ENCODE assay signal across 1 cellular context in the genomic region with DNA sequence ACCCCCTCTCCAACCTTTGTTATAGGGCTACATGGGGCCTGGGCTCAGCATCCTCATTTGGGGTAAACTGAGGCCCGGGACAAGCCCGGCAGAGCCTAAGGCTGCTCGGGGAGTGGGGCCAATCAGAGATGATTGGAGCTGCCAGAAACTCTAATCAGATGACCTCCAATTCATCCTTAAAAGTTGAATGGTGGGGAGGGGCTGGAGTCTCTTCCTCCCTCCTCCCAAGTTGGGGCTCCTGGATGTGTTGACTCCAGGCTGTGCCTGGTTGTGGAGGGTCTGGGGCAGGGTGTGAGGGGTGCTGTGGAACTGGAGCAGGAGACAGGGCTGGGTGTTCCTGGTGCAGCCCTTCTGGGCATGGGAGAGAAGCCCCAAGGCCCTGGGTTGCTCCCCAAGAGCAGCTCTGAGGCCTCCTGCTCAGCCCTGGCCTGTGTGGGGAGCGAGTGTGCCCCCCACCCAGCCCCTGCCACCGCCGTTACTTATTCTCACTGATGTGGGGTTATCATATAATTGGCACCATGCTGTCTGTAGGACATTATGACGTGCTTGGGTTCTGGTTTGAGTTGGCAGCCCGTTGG.
TF ChIP-seq lines count a peak whose summit lies in the region.

No MANE protein-coding gene starts in this region.

TF ChIP-seq in GM12878, 131 proteins besides CTCF, POLR2A, EP300 and RAD21:
- TF ChIP-seq, protein P1, sequence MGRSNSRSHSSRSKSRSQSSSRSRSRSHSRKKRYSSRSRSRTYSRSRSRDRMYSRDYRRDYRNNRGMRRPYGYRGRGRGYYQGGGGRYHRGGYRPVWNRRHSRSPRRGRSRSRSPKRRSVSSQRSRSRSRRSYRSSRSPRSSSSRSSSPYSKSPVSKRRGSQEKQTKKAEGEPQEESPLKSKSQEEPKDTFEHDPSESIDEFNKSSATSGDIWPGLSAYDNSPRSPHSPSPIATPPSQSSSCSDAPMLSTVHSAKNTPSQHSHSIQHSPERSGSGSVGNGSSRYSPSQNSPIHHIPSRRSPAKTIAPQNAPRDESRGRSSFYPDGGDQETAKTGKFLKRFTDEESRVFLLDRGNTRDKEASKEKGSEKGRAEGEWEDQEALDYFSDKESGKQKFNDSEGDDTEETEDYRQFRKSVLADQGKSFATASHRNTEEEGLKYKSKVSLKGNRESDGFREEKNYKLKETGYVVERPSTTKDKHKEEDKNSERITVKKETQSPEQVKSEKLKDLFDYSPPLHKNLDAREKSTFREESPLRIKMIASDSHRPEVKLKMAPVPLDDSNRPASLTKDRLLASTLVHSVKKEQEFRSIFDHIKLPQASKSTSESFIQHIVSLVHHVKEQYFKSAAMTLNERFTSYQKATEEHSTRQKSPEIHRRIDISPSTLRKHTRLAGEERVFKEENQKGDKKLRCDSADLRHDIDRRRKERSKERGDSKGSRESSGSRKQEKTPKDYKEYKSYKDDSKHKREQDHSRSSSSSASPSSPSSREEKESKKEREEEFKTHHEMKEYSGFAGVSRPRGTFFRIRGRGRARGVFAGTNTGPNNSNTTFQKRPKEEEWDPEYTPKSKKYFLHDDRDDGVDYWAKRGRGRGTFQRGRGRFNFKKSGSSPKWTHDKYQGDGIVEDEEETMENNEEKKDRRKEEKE (IDR thresholded peaks at IDR 0.05), result no peak
- no peak for TF ChIP-seq YBX1 (IDR thresholded peaks at IDR 0.05)
- TF ChIP-seq RCOR1 (conservative IDR thresholded peaks at IDR 0.05; ENCODE audit: low read depth, low read length), result no peak
- TF ChIP-seq, protein P2, sequence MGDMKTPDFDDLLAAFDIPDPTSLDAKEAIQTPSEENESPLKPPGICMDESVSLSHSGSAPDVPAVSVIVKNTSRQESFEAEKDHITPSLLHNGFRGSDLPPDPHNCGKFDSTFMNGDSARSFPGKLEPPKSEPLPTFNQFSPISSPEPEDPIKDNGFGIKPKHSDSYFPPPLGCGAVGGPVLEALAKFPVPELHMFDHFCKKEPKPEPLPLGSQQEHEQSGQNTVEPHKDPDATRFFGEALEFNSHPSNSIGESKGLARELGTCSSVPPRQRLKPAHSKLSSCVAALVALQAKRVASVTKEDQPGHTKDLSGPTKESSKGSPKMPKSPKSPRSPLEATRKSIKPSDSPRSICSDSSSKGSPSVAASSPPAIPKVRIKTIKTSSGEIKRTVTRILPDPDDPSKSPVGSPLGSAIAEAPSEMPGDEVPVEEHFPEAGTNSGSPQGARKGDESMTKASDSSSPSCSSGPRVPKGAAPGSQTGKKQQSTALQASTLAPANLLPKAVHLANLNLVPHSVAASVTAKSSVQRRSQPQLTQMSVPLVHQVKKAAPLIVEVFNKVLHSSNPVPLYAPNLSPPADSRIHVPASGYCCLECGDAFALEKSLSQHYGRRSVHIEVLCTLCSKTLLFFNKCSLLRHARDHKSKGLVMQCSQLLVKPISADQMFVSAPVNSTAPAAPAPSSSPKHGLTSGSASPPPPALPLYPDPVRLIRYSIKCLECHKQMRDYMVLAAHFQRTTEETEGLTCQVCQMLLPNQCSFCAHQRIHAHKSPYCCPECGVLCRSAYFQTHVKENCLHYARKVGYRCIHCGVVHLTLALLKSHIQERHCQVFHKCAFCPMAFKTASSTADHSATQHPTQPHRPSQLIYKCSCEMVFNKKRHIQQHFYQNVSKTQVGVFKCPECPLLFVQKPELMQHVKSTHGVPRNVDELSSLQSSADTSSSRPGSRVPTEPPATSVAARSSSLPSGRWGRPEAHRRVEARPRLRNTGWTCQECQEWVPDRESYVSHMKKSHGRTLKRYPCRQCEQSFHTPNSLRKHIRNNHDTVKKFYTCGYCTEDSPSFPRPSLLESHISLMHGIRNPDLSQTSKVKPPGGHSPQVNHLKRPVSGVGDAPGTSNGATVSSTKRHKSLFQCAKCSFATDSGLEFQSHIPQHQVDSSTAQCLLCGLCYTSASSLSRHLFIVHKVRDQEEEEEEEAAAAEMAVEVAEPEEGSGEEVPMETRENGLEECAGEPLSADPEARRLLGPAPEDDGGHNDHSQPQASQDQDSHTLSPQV (IDR thresholded peaks at IDR 0.05), result no peak
